ENCODE assay signal across 1 cellular context in the genomic region with DNA sequence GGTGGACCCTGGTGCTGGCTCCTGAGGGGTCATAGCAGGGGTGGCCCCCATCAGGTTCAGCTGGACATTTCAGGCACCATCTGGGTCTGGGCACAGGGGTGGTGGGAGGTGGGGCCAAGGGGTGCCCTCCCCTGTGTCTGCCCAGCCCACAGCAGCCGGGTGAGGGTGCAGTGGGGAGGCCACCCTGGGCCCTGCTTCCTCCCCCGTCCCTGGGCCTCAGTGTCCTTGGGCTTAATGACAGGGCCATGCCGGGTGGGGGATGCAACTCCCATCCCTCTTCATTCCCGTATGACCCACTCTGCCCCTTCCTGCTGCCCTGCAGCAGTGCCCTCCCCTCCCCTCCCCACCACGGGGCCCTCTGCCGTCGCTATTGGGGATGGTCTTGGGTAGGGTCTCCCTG.
A peak's percentile ranks its signal among the peaks of the same experiment; 100 is the strongest.
TF ChIP-seq lines count a peak whose summit lies in the region.

No MANE protein-coding gene starts in this region.

TF ChIP-seq in HepG2, 621 proteins besides CTCF, POLR2A, EP300 and RAD21:
- TF ChIP-seq ZFX (CRISPR knock-in tag; IDR thresholded peaks at IDR 0.05; ENCODE audit: low read depth) (peak; percentile 28; the same call in 1 of the 2 replicates), STAT5B (CRISPR knock-in tag; IDR thresholded peaks at IDR 0.05) (no peak), NCOR1 (IDR thresholded peaks at IDR 0.05; ENCODE audit: borderline replicate concordance, low read length) (no peak), MXD4 (CRISPR knock-in tag; IDR thresholded peaks at IDR 0.05) (no peak), POGZ (CRISPR knock-in tag; IDR thresholded peaks at IDR 0.05) (no peak), ARNT (IDR thresholded peaks at IDR 0.05) (no peak), TEAD3 (CRISPR knock-in tag; optimal IDR thresholded peaks at IDR 0.05; ENCODE audit: borderline replicate concordance) (peak; percentile 23), MZF1 (CRISPR knock-in tag; IDR thresholded peaks at IDR 0.05; ENCODE audit: borderline replicate concordance) (no peak), HNRNPL (IDR thresholded peaks at IDR 0.05; ENCODE audit: low read depth, low read length) (0 out of 2 replicates have a peak, but pooled peaks have one; percentile 34), KDM2A (CRISPR knock-in tag; IDR thresholded peaks at IDR 0.05; ENCODE audit: borderline replicate concordance, low read depth) (peak; percentile 45), MTF2 (CRISPR knock-in tag; IDR thresholded peaks at IDR 0.05; ENCODE audit: borderline replicate concordance) (no peak), SAP130 (CRISPR knock-in tag; IDR thresholded peaks at IDR 0.05; ENCODE audit: low read depth) (peak; percentile 34; the same call in 1 of the 2 replicates), ZNF484 (CRISPR knock-in tag; IDR thresholded peaks at IDR 0.05; ENCODE audit: borderline replicate concordance, low read depth) (no peak), HNRNPUL1 (IDR thresholded peaks at IDR 0.05; ENCODE audit: low read depth, low read length) (no peak), NRL (CRISPR knock-in tag; IDR thresholded peaks at IDR 0.05; ENCODE audit: borderline replicate concordance) (peak; percentile 19; the same call in 1 of the 2 replicates), ZNF670 (CRISPR knock-in tag; IDR thresholded peaks at IDR 0.05; ENCODE audit: borderline replicate concordance) (no peak), ATF7-NPFF (CRISPR knock-in tag; IDR thresholded peaks at IDR 0.05; ENCODE audit: low read depth) (no peak), ZFP1 (CRISPR knock-in tag; IDR thresholded peaks at IDR 0.05) (no peak), PAF1 (CRISPR knock-in tag; IDR thresholded peaks at IDR 0.05) (no peak), ZSCAN22 (CRISPR knock-in tag; IDR thresholded peaks at IDR 0.05) (no peak), CBFB (CRISPR knock-in tag; IDR thresholded peaks at IDR 0.05) (0 out of 2 replicates have a peak, but pooled peaks have one; percentile 37), HDAC1 (CRISPR knock-in tag; IDR thresholded peaks at IDR 0.05) (no peak)
- TF ChIP-seq, protein P1, sequence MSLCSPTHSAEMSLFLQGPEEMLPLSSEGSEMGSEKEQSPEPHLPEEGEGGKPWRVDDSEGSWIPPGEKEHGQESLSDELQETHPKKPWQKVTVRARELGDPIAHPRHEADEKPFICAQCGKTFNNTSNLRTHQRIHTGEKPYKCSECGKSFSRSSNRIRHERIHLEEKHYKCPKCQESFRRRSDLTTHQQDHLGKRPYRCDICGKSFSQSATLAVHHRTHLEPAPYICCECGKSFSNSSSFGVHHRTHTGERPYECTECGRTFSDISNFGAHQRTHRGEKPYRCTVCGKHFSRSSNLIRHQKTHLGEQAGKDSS (CRISPR knock-in tag; IDR thresholded peaks at IDR 0.05; ENCODE audit: borderline replicate concordance, low read depth), result 0 out of 2 replicates have a peak, but pooled peaks have one; percentile 30
- TF ChIP-seq, protein P2, sequence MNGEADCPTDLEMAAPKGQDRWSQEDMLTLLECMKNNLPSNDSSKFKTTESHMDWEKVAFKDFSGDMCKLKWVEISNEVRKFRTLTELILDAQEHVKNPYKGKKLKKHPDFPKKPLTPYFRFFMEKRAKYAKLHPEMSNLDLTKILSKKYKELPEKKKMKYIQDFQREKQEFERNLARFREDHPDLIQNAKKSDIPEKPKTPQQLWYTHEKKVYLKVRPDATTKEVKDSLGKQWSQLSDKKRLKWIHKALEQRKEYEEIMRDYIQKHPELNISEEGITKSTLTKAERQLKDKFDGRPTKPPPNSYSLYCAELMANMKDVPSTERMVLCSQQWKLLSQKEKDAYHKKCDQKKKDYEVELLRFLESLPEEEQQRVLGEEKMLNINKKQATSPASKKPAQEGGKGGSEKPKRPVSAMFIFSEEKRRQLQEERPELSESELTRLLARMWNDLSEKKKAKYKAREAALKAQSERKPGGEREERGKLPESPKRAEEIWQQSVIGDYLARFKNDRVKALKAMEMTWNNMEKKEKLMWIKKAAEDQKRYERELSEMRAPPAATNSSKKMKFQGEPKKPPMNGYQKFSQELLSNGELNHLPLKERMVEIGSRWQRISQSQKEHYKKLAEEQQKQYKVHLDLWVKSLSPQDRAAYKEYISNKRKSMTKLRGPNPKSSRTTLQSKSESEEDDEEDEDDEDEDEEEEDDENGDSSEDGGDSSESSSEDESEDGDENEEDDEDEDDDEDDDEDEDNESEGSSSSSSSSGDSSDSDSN (CRISPR knock-in tag; IDR thresholded peaks at IDR 0.05), result no peak
- TF ChIP-seq, protein P3, sequence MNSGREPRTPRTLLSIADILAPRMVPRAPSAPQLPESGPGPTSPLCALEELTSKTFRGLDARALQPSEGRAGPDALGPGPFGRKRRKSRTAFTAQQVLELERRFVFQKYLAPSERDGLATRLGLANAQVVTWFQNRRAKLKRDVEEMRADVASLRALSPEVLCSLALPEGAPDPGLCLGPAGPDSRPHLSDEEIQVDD (CRISPR knock-in tag; IDR thresholded peaks at IDR 0.05; ENCODE audit: borderline replicate concordance), result no peak
- TF ChIP-seq, protein P4, sequence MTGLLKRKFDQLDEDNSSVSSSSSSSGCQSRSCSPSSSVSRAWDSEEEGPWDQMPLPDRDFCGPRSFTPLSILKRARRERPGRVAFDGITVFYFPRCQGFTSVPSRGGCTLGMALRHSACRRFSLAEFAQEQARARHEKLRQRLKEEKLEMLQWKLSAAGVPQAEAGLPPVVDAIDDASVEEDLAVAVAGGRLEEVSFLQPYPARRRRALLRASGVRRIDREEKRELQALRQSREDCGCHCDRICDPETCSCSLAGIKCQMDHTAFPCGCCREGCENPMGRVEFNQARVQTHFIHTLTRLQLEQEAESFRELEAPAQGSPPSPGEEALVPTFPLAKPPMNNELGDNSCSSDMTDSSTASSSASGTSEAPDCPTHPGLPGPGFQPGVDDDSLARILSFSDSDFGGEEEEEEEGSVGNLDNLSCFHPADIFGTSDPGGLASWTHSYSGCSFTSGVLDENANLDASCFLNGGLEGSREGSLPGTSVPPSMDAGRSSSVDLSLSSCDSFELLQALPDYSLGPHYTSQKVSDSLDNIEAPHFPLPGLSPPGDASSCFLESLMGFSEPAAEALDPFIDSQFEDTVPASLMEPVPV (CRISPR knock-in tag; IDR thresholded peaks at IDR 0.05), result no peak
- TF ChIP-seq, protein P5, sequence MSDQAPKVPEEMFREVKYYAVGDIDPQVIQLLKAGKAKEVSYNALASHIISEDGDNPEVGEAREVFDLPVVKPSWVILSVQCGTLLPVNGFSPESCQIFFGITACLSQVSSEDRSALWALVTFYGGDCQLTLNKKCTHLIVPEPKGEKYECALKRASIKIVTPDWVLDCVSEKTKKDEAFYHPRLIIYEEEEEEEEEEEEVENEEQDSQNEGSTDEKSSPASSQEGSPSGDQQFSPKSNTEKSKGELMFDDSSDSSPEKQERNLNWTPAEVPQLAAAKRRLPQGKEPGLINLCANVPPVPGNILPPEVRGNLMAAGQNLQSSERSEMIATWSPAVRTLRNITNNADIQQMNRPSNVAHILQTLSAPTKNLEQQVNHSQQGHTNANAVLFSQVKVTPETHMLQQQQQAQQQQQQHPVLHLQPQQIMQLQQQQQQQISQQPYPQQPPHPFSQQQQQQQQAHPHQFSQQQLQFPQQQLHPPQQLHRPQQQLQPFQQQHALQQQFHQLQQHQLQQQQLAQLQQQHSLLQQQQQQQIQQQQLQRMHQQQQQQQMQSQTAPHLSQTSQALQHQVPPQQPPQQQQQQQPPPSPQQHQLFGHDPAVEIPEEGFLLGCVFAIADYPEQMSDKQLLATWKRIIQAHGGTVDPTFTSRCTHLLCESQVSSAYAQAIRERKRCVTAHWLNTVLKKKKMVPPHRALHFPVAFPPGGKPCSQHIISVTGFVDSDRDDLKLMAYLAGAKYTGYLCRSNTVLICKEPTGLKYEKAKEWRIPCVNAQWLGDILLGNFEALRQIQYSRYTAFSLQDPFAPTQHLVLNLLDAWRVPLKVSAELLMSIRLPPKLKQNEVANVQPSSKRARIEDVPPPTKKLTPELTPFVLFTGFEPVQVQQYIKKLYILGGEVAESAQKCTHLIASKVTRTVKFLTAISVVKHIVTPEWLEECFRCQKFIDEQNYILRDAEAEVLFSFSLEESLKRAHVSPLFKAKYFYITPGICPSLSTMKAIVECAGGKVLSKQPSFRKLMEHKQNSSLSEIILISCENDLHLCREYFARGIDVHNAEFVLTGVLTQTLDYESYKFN (CRISPR knock-in tag; conservative IDR thresholded peaks at IDR 0.05), result peak; percentile 45
- TF ChIP-seq, protein P6, sequence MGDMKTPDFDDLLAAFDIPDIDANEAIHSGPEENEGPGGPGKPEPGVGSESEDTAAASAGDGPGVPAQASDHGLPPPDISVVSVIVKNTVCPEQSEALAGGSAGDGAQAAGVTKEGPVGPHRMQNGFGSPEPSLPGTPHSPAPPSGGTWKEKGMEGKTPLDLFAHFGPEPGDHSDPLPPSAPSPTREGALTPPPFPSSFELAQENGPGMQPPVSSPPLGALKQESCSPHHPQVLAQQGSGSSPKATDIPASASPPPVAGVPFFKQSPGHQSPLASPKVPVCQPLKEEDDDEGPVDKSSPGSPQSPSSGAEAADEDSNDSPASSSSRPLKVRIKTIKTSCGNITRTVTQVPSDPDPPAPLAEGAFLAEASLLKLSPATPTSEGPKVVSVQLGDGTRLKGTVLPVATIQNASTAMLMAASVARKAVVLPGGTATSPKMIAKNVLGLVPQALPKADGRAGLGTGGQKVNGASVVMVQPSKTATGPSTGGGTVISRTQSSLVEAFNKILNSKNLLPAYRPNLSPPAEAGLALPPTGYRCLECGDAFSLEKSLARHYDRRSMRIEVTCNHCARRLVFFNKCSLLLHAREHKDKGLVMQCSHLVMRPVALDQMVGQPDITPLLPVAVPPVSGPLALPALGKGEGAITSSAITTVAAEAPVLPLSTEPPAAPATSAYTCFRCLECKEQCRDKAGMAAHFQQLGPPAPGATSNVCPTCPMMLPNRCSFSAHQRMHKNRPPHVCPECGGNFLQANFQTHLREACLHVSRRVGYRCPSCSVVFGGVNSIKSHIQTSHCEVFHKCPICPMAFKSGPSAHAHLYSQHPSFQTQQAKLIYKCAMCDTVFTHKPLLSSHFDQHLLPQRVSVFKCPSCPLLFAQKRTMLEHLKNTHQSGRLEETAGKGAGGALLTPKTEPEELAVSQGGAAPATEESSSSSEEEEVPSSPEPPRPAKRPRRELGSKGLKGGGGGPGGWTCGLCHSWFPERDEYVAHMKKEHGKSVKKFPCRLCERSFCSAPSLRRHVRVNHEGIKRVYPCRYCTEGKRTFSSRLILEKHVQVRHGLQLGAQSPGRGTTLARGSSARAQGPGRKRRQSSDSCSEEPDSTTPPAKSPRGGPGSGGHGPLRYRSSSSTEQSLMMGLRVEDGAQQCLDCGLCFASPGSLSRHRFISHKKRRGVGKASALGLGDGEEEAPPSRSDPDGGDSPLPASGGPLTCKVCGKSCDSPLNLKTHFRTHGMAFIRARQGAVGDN (CRISPR knock-in tag; IDR thresholded peaks at IDR 0.05), result 0 out of 2 replicates have a peak, but pooled peaks have one; percentile 15
- TF ChIP-seq, protein P7, sequence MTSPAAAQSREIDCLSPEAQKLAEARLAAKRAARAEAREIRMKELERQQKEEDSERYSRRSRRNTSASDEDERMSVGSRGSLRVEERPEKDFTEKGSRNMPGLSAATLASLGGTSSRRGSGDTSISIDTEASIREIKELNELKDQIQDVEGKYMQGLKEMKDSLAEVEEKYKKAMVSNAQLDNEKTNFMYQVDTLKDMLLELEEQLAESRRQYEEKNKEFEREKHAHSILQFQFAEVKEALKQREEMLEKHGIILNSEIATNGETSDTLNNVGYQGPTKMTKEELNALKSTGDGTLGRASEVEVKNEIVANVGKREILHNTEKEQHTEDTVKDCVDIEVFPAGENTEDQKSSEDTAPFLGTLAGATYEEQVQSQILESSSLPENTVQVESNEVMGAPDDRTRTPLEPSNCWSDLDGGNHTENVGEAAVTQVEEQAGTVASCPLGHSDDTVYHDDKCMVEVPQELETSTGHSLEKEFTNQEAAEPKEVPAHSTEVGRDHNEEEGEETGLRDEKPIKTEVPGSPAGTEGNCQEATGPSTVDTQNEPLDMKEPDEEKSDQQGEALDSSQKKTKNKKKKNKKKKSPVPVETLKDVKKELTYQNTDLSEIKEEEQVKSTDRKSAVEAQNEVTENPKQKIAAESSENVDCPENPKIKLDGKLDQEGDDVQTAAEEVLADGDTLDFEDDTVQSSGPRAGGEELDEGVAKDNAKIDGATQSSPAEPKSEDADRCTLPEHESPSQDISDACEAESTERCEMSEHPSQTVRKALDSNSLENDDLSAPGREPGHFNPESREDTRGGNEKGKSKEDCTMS (CRISPR knock-in tag; conservative IDR thresholded peaks at IDR 0.05), result no peak
- TF ChIP-seq, protein P8, sequence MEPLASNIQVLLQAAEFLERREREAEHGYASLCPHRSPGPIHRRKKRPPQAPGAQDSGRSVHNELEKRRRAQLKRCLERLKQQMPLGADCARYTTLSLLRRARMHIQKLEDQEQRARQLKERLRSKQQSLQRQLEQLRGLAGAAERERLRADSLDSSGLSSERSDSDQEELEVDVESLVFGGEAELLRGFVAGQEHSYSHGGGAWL (CRISPR knock-in tag; IDR thresholded peaks at IDR 0.05), result no peak
- TF ChIP-seq, protein P9, sequence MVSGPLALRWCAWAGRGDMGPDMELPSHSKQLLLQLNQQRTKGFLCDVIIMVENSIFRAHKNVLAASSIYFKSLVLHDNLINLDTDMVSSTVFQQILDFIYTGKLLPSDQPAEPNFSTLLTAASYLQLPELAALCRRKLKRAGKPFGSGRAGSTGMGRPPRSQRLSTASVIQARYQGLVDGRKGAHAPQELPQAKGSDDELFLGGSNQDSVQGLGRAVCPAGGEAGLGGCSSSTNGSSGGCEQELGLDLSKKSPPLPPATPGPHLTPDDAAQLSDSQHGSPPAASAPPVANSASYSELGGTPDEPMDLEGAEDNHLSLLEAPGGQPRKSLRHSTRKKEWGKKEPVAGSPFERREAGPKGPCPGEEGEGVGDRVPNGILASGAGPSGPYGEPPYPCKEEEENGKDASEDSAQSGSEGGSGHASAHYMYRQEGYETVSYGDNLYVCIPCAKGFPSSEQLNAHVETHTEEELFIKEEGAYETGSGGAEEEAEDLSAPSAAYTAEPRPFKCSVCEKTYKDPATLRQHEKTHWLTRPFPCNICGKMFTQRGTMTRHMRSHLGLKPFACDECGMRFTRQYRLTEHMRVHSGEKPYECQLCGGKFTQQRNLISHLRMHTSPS (CRISPR knock-in tag; IDR thresholded peaks at IDR 0.05; ENCODE audit: low read depth), result peak; percentile 66; the same call in 1 of the 2 replicates
- TF ChIP-seq, protein P10, sequence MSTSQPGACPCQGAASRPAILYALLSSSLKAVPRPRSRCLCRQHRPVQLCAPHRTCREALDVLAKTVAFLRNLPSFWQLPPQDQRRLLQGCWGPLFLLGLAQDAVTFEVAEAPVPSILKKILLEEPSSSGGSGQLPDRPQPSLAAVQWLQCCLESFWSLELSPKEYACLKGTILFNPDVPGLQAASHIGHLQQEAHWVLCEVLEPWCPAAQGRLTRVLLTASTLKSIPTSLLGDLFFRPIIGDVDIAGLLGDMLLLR (CRISPR knock-in tag; IDR thresholded peaks at IDR 0.05), result no peak
- TF ChIP-seq, protein P11, sequence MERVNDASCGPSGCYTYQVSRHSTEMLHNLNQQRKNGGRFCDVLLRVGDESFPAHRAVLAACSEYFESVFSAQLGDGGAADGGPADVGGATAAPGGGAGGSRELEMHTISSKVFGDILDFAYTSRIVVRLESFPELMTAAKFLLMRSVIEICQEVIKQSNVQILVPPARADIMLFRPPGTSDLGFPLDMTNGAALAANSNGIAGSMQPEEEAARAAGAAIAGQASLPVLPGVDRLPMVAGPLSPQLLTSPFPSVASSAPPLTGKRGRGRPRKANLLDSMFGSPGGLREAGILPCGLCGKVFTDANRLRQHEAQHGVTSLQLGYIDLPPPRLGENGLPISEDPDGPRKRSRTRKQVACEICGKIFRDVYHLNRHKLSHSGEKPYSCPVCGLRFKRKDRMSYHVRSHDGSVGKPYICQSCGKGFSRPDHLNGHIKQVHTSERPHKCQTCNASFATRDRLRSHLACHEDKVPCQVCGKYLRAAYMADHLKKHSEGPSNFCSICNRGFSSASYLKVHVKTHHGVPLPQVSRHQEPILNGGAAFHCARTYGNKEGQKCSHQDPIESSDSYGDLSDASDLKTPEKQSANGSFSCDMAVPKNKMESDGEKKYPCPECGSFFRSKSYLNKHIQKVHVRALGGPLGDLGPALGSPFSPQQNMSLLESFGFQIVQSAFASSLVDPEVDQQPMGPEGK (CRISPR knock-in tag; IDR thresholded peaks at IDR 0.05), result peak; percentile 33; the same call in 1 of the 2 replicates
